Comparison of ENCODE assay signal across 19 cellular contexts in genomic region chr15:31322486-31322885, GRCh38.
"Had no signal": no experiment of that assay in that cellular context is flagged by ENCODE, and none has a peak within 500 bp of the region (broad histone marks: within the 10 kb centered on the region; RNA-seq: fewer than 3 reads in every experiment).

No MANE protein-coding gene starts in this region.

- H3K4me2 ChIP-seq: hepatocyte had no signal

- H3K4me3 ChIP-seq: body of pancreas, dorsolateral prefrontal cortex, hepatocyte, thyroid gland had no signal

- H3K79me2 ChIP-seq: hepatocyte had no signal

- H3K9me3 ChIP-seq: body of pancreas, thyroid gland had no signal

- ATAC-seq: body of pancreas; left cardiac atrium; natural killer cell treated with Interleukin-12 subunit alpha and Interleukin-12 subunit beta and Interleukin-15 and Interleukin-18, amount 100 ng/mL, for 72 hours had no signal

- H3K27me3 Mint-ChIP-seq: natural killer cell treated with Interleukin-12 subunit alpha and Interleukin-12 subunit beta and Interleukin-15 and Interleukin-18, amount 100 ng/mL, for 72 hours had no signal

- H3K36me3 Mint-ChIP-seq: natural killer cell treated with Interleukin-12 subunit alpha and Interleukin-12 subunit beta and Interleukin-15 and Interleukin-18, amount 100 ng/mL, for 72 hours had no signal

- H3K27me3 ChIP-seq: body of pancreas, dorsolateral prefrontal cortex, hepatocyte, thyroid gland had no signal

- H3K4me3 Mint-ChIP-seq: endodermal cell; natural killer cell treated with Interleukin-12 subunit alpha and Interleukin-12 subunit beta and Interleukin-15 and Interleukin-18, amount 100 ng/mL, for 72 hours had no signal

- DNase-seq: activated CD8-positive, alpha-beta memory T cell treated with anti-CD3 and anti-CD28 coated beads for 24 hours; activated naive CD4-positive, alpha-beta T cell treated with Interleukin-2 at 50 U/mL for 16 hours; body of pancreas; dorsolateral prefrontal cortex; endodermal cell; foreskin fibroblast; left cardiac atrium; mesendoderm; occipital lobe; retina; stimulated activated CD4-positive, alpha-beta T cell treated with anti-CD3 and anti-CD28 coated beads, Interleukin-12 subunit alpha, Interleukin-12 subunit beta, amount 100 ng/mL, for 4 hours; stimulated activated CD4-positive, alpha-beta T cell treated with anti-CD3 and anti-CD28 coated beads, Interleukin-1b, Interleukin-23, amount 100 ng/mL, for 48 hours; stimulated activated CD8-positive, alpha-beta memory T cell treated with anti-CD3 and anti-CD28 coated beads, Interleukin-4, amount 100 ng/mL, for 48 hours; stimulated activated naive CD4-positive, alpha-beta T cell treated with Interleukin-2 at 50 U/mL for 16 hours; T-helper 9 cell; thyroid gland had no signal

- H2AFZ ChIP-seq: hepatocyte had no signal

- H3K27ac Mint-ChIP-seq: endodermal cell had no signal

- H3K27ac ChIP-seq: body of pancreas, epithelial cell of prostate, hepatocyte, thyroid gland had no signal

- H3K36me3 ChIP-seq: thyroid gland had no signal

- H3K9me3 Mint-ChIP-seq: natural killer cell treated with Interleukin-12 subunit alpha and Interleukin-12 subunit beta and Interleukin-15 and Interleukin-18, amount 100 ng/mL, for 72 hours had no signal
